ENCODE assay signal across 20 cellular contexts in genomic region chr5:149195962-149196361, GRCh38. TPM values are rescaled to one million over a fixed set of nuclear protein-coding genes. Genes with fewer than 3 reads are reported as not detected.
"Had no signal": no experiment of that assay in that cellular context is flagged by ENCODE, and none has a peak within 500 bp of the region (broad histone marks: within the 10 kb centered on the region; RNA-seq: fewer than 3 reads in every experiment).

No MANE protein-coding gene starts in this region.

- H3K9me3 Mint-ChIP-seq: activated naive CD8-positive, alpha-beta T cell treated with anti-CD3 and anti-CD28 coated beads, Interleukin-2, amount 10 ng/mL, durations not matched to agents 7 days and 5 days; brain; nephron progenitor cell; stimulated activated naive CD8-positive, alpha-beta T cell treated with anti-CD3 and anti-CD28 coated beads, Interleukin-15, amount 100 ng/mL, for 72 hours; T-helper 2 cell treated with Interferon-gamma antibody and Interleukin-4, amounts not matched to agents 5 μg/mL and 100 μg/mL, for 36 hours; WTC11 had no signal

- H3K27ac Mint-ChIP-seq: activated CD4-positive, alpha-beta T cell treated with anti-CD3 and anti-CD28 coated beads for 36 hours; activated naive CD8-positive, alpha-beta T cell treated with anti-CD3 and anti-CD28 coated beads, Interleukin-2, amount 10 ng/mL, durations not matched to agents 7 days and 5 days; brain; nephron progenitor cell; T-helper 2 cell treated with Interferon-gamma antibody and Interleukin-4, amounts not matched to agents 5 μg/mL and 100 μg/mL, for 36 hours; WTC11 had no signal

- H3K27me3 ChIP-seq: testis, upper lobe of left lung had no signal

- H3K36me3 Mint-ChIP-seq: activated naive CD8-positive, alpha-beta T cell treated with anti-CD3 and anti-CD28 coated beads, Interleukin-2, amount 10 ng/mL, durations not matched to agents 7 days and 5 days; WTC11 had no signal

- ATAC-seq: activated CD4-positive, alpha-beta T cell treated with anti-CD3 and anti-CD28 coated beads for 36 hours; left colon; stimulated activated naive CD8-positive, alpha-beta T cell treated with anti-CD3 and anti-CD28 coated beads, Interleukin-15, amount 100 ng/mL, for 72 hours; WTC11 had no signal

- H3K4me3 ChIP-seq: skin epidermis, testis, upper lobe of left lung had no signal

- FAIRE-seq: endometrium had no signal

- H3K4me3 Mint-ChIP-seq: activated CD4-positive, alpha-beta T cell treated with anti-CD3 and anti-CD28 coated beads for 36 hours; activated naive CD8-positive, alpha-beta T cell treated with anti-CD3 and anti-CD28 coated beads, Interleukin-2, amount 10 ng/mL, durations not matched to agents 7 days and 5 days; brain; nephron progenitor cell; stimulated activated naive CD8-positive, alpha-beta T cell treated with anti-CD3 and anti-CD28 coated beads, Interleukin-15, amount 100 ng/mL, for 72 hours; T-helper 2 cell treated with Interferon-gamma antibody and Interleukin-4, amounts not matched to agents 5 μg/mL and 100 μg/mL, for 36 hours; WTC11 had no signal

- H3K27ac ChIP-seq: skin epidermis, testis had no signal

- H3K4me1 ChIP-seq: testis had no signal

- DNase-seq: activated CD4-positive, alpha-beta T cell treated with anti-CD3 and anti-CD28 coated beads for 36 hours; activated CD4-positive, alpha-beta T cell treated with anti-CD3 and anti-CD28 coated beads, Interleukin-2, amount 50 U/mL, for 48 hours; activated naive CD8-positive, alpha-beta T cell treated with anti-CD3 and anti-CD28 coated beads, Interleukin-2, amount 10 ng/mL, durations not matched to agents 7 days and 5 days; amygdala; cerebellar nuclear complex; cortex of kidney; erythroblast; left colon; mammary epithelial cell; midbrain; nephron progenitor cell; stimulated activated naive CD8-positive, alpha-beta T cell treated with anti-CD3 and anti-CD28 coated beads, Interleukin-15, amount 100 ng/mL, for 72 hours; SW 1271; testis; upper lobe of left lung had no signal

- H3K9me3 ChIP-seq: testis, upper lobe of left lung had no signal

- H3K27me3 Mint-ChIP-seq: activated CD4-positive, alpha-beta T cell treated with anti-CD3 and anti-CD28 coated beads for 36 hours; brain; stimulated activated naive CD8-positive, alpha-beta T cell treated with anti-CD3 and anti-CD28 coated beads, Interleukin-15, amount 100 ng/mL, for 72 hours had no signal

- H3K4me1 Mint-ChIP-seq: activated CD4-positive, alpha-beta T cell treated with anti-CD3 and anti-CD28 coated beads for 36 hours; activated naive CD8-positive, alpha-beta T cell treated with anti-CD3 and anti-CD28 coated beads, Interleukin-2, amount 10 ng/mL, durations not matched to agents 7 days and 5 days; brain; nephron progenitor cell; stimulated activated naive CD8-positive, alpha-beta T cell treated with anti-CD3 and anti-CD28 coated beads, Interleukin-15, amount 100 ng/mL, for 72 hours had no signal

RNA-seq across cellular contexts. Expression of gene ABLIM3, which starts 54.7 kb away (rescaled TPM):
- total RNA-seq: activated naive CD8-positive, alpha-beta T cell treated with anti-CD3 and anti-CD28 coated beads, Interleukin-2, amount 10 ng/mL, durations not matched to agents 7 days and 5 days had no signal
